In genomic region chr19:1269065-1269477, GRCh38 we compare ENCODE assay signal across 8 cellular contexts. TPM values are rescaled to one million over a fixed set of nuclear protein-coding genes. Genes with fewer than 3 reads are reported as not detected.
A peak's percentile ranks its signal among the peaks of the same experiment; 100 is the strongest.
DNase-seq lines count a peak whose midpoint lies in the region; ATAC-seq and TF ChIP-seq lines count a peak whose summit lies in the region.

Gene CIRBP (plus strand): TSS chr19:1269332. CDS start chr19:1270934, 1,602 bp downstream.

- H3K27ac ChIP-seq in KOPT-K1 (ENCODE audit: low read depth, low read length, poor library complexity, severe bottlenecking) (peak within 1 kb of the TSS; percentile 95), Peyer's patch (peak within 1 kb of the TSS; percentile 98 to 99 (median 99)), esophagus (ENCODE audit: low read depth in 2 of 2, low read length in 1 of 2) (peak within 1 kb of the TSS; percentile 100), muscle layer of duodenum (ENCODE audit: low read length) (peak within 1 kb of the TSS; percentile 94)

- WGBS in esophagus, 2 donors = 0 to 1% methylated on average over 41 to 50 of the region's 50 CpGs

- H3K36me3 Mint-ChIP-seq in activated T-cell treated with anti-CD3 and anti-CD28 coated beads, Interleukin-2, amount 50 U/mL, for 4 hours (ENCODE audit: insufficient read depth) = peaks cover 34% of the 10 kb centered on the region

- H3K36me3 ChIP-seq in KOPT-K1 (ENCODE audit: insufficient read depth, low read length) (peaks cover 42% of the 10 kb centered on the region), Peyer's patch (peaks cover 0 to 34% (median 0%) of the 10 kb centered on the region in 3 donors), esophagus (ENCODE audit: control insufficient read depth in 2 of 2, insufficient read depth in 2 of 2, low read length in 1 of 2) (peaks cover 3 to 28% of the 10 kb centered on the region in 2 donors), muscle layer of duodenum (ENCODE audit: control insufficient read depth in 1 of 2, insufficient read depth in 2 of 2, low read length in 2 of 2) (peaks cover 32 to 34% of the 10 kb centered on the region in 2 donors)

- peaks cover 71% of the 10 kb centered on the region for H3K4me1 Mint-ChIP-seq in activated T-cell treated with anti-CD3 and anti-CD28 coated beads, Interleukin-2, amount 50 U/mL, for 4 hours (ENCODE audit: low read depth)

- H3K4me1 ChIP-seq in Peyer's patch (peaks cover 13 to 87% (median 63%) of the 10 kb centered on the region in 4 donors), esophagus (ENCODE audit: control insufficient read depth in 2 of 2, insufficient read depth in 2 of 2, low read length in 1 of 2) (peaks cover 9 to 64% of the 10 kb centered on the region in 2 donors), muscle layer of duodenum (ENCODE audit: control insufficient read depth in 1 of 2, insufficient read depth in 2 of 2, low read length in 2 of 2) (peaks cover 26 to 83% of the 10 kb centered on the region in 2 donors)

- ATAC-seq in GM21723 (IDR thresholded peaks at IDR 0.05; ENCODE audit: unreplicated experiment) = peak; percentile 45
- peak; percentile 75 to 79 for ATAC-seq in activated T-cell treated with anti-CD3 and anti-CD28 coated beads, Interleukin-2, amount 50 U/mL, for 4 hours

- H3K27me3 ChIP-seq in Peyer's patch (no peaks in the 10 kb centered on the region), esophagus (ENCODE audit: control insufficient read depth in 1 of 2, insufficient read depth in 2 of 2, low read length in 2 of 2) (no peaks in the 10 kb centered on the region), muscle layer of duodenum (ENCODE audit: low read depth, low read length) (no peaks in the 10 kb centered on the region)

- no peaks in the 10 kb centered on the region for H3K27me3 Mint-ChIP-seq in activated T-cell treated with anti-CD3 and anti-CD28 coated beads, Interleukin-2, amount 50 U/mL, for 4 hours (ENCODE audit: low read depth)

- no peaks in the 10 kb centered on the region for H3K9me3 ChIP-seq in KOPT-K1 (ENCODE audit: insufficient read depth, low read length, poor library complexity, severe bottlenecking)
- no peaks in the 10 kb centered on the region for H3K9me3 ChIP-seq in Peyer's patch
- no peaks in the 10 kb centered on the region for H3K9me3 ChIP-seq in esophagus (ENCODE audit: control insufficient read depth in 2 of 2, insufficient read depth in 1 of 2, low read depth in 1 of 2, low read length in 1 of 2)
- H3K9me3 ChIP-seq in muscle layer of duodenum (ENCODE audit: control insufficient read depth in 1 of 2, low read length in 2 of 2) = no peaks in the 10 kb centered on the region

- peak; percentile 98 for DNase-seq in DMS53 (lab: John Stamatoyannopoulos, UW)
- peak; percentile 100 for DNase-seq in Peyer's patch
- DNase-seq in activated T-cell treated with anti-CD3 and anti-CD28 coated beads, Interleukin-2, amount 50 U/mL, for 4 hours = peak; percentile 99
- peak; percentile 98 for DNase-seq in stimulated activated CD8-positive, alpha-beta memory T cell treated with anti-CD3 and anti-CD28 coated beads, Interleukin-7, amount 100 ng/mL, for 24 hours (ENCODE audit: low read depth)

- H3K9me3 Mint-ChIP-seq in activated T-cell treated with anti-CD3 and anti-CD28 coated beads, Interleukin-2, amount 50 U/mL, for 4 hours = no peaks in the 10 kb centered on the region

- TF ChIP-seq CTCF in Peyer's patch (IDR thresholded peaks at IDR 0.05) = no peak

- peak within 1 kb of the TSS; percentile 92 for H3K4me3 Mint-ChIP-seq in activated T-cell treated with anti-CD3 and anti-CD28 coated beads, Interleukin-2, amount 50 U/mL, for 4 hours

- TF ChIP-seq POLR2A in Peyer's patch (IDR thresholded peaks at IDR 0.05) = peak; percentile 96 to 98

- H3K4me3 ChIP-seq in Peyer's patch (peak within 1 kb of the TSS; percentile 65 to 97 (median 82)), esophagus (ENCODE audit: low read depth in 1 of 2, low read length in 2 of 2) (peak within 1 kb of the TSS; percentile 59 to 72), muscle layer of duodenum (ENCODE audit: low read depth in 1 of 2, low read length in 2 of 2) (peak within 1 kb of the TSS; percentile 90 to 95)

RNA-seq across cellular contexts. Expression of gene CIRBP, which starts in this region (rescaled TPM):
- 100 to 1,000 TPM; 258 to 623 (median 458) TPM for total RNA-seq in Peyer's patch
- total RNA-seq in activated T-cell treated with anti-CD3 and anti-CD28 coated beads, Interleukin-2, amount 50 U/mL, for 4 hours = 100 to 1,000 TPM; 269 to 294 (median 285) TPM
- 100 to 1,000 TPM; 231 to 265 TPM for polyA plus RNA-seq in esophagus

Comparison
In these comparisons a context has a peak if more than half of its experiments do, and no peak if none do; other contexts are left out.
1. Peak in every context shown above with its lines: DNase-seq, ATAC-seq, H3K4me3 ChIP-seq and H3K27ac ChIP-seq.